Comparison of ENCODE assay signal across 22 cellular contexts in genomic region chr1:108955111-108955510, GRCh38. TPM values are rescaled to one million over a fixed set of nuclear protein-coding genes. Genes with fewer than 3 reads are reported as not detected.
A peak's percentile ranks its signal among the peaks of the same experiment; 100 is the strongest.
DNase-seq lines count a peak whose midpoint lies in the region; ATAC-seq, FAIRE-seq and TF ChIP-seq lines count a peak whose summit lies in the region.
"Had no signal": no experiment of that assay in that cellular context is flagged by ENCODE, and none has a peak within 500 bp of the region (broad histone marks: within the 10 kb centered on the region; RNA-seq: fewer than 3 reads in every experiment).

No MANE protein-coding gene starts in this region.

- peak overlapping the region; percentile 9 for H3K27ac Mint-ChIP-seq in T-helper 2 cell treated with Interferon-gamma antibody and Interleukin-4, amounts not matched to agents 5 μg/mL and 100 μg/mL, for 36 hours
- peak overlapping the region; percentile 5 for H3K27ac Mint-ChIP-seq in stimulated activated naive CD8-positive, alpha-beta T cell treated with anti-CD3 and anti-CD28 coated beads, Interleukin-15, Interleukin-2, amounts not matched to agents 100 ng/mL and 50 ng/mL, for 24 hours
- H3K27ac Mint-ChIP-seq in stimulated activated naive CD8-positive, alpha-beta T cell treated with anti-CD3 and anti-CD28 coated beads, Interleukin-15, amount 100 ng/mL, for 72 hours: no peak overlapping the region
- H3K27ac Mint-ChIP-seq: B cell; CD4-positive, alpha-beta T cell; GM23338 had no signal

- TF ChIP-seq RAD21 in K562 (CRISPR knock-in tag; conservative IDR thresholded peaks at IDR 0.05 in 1 of 2, IDR thresholded peaks at IDR 0.05 in 1 of 2): no peak

- WGBS in K562 (ENCODE audit: insufficient coverage, low coverage, missing lambda C conversion rate): 88% methylated on average over 3 of the region's 3 CpGs
- WGBS in trophoblast cell (ENCODE audit: extremely low coverage, insufficient coverage, insufficient read length): no CpG with 5 or more reads among the region's 3 CpGs

- H3K9me3 Mint-ChIP-seq in T-helper 2 cell treated with Interferon-gamma antibody and Interleukin-4, amounts not matched to agents 5 μg/mL and 100 μg/mL, for 36 hours: peaks cover 9% of the 10 kb centered on the region
- no peaks in the 10 kb centered on the region for H3K9me3 Mint-ChIP-seq in stimulated activated naive CD8-positive, alpha-beta T cell treated with anti-CD3 and anti-CD28 coated beads, Interleukin-15, Interleukin-2, amounts not matched to agents 100 ng/mL and 50 ng/mL, for 24 hours
- peaks cover 0 to 6% of the 10 kb centered on the region in 2 donors for H3K9me3 Mint-ChIP-seq in stimulated activated naive CD8-positive, alpha-beta T cell treated with anti-CD3 and anti-CD28 coated beads, Interleukin-15, amount 100 ng/mL, for 72 hours
- H3K9me3 Mint-ChIP-seq: CD4-positive, alpha-beta T cell; GM23338 had no signal

- POLR2A ChIA-PET in K562 (lab: Yijun Ruan, JAX): interaction anchor here (1.5 to 4.7 kb wide), 2 partner anchors 7 to 10 kb away, joined by 4 to 20 read pairs; no protein-coding TSS in a partner anchor

- H3K9me1 ChIP-seq in K562 (ENCODE audit: control insufficient read depth, insufficient read depth, low read length): no peaks in the 10 kb centered on the region

- DNase-seq in T-helper 2 cell treated with Interferon-gamma antibody and Interleukin-4, amounts not matched to agents 5 μg/mL and 100 μg/mL, for 36 hours (ENCODE audit: low spot score): no peak
- no peak for DNase-seq in T-helper 2 cell
- no peak for DNase-seq in stimulated activated naive CD8-positive, alpha-beta T cell treated with anti-CD3 and anti-CD28 coated beads, Interleukin-15, amount 100 ng/mL, for 72 hours
- no peak for DNase-seq in K562 (ENCODE audit: extremely low read depth in 1 of 4, low spot score in 3 of 4)
- no peak for DNase-seq in trophoblast cell
- DNase-seq in putamen (ENCODE audit: low spot score): no peak
- DNase-seq in HuH-7 (ENCODE audit: low spot score): no peak
- DNase-seq: CD4-positive, alpha-beta T cell; CD8-positive, alpha-beta memory T cell; DMS79; EL; GDM1 had no signal

- H3K36me3 Mint-ChIP-seq in T-helper 2 cell treated with Interferon-gamma antibody and Interleukin-4, amounts not matched to agents 5 μg/mL and 100 μg/mL, for 36 hours (ENCODE audit: low read depth): peaks cover 34% of the 10 kb centered on the region
- peaks cover 62% of the 10 kb centered on the region for H3K36me3 Mint-ChIP-seq in stimulated activated naive CD8-positive, alpha-beta T cell treated with anti-CD3 and anti-CD28 coated beads, Interleukin-15, Interleukin-2, amounts not matched to agents 100 ng/mL and 50 ng/mL, for 24 hours (ENCODE audit: low read depth)

- H3K4me1 ChIP-seq in K562 (replicated peaks in 1 of 2; ENCODE audit: control insufficient read depth in 2 of 2, insufficient read depth in 2 of 2, low read length in 2 of 2) (peaks cover 12 to 13% of the 10 kb centered on the region in 2 experiments; a peak in 4 of 5 replicates), trophoblast cell (ENCODE audit: control insufficient read depth in 1 of 2, insufficient read depth in 2 of 2, low read length in 2 of 2) (no peaks in the 10 kb centered on the region)
- H3K4me1 ChIP-seq: HAP-1 had no signal

- H2AK5ac ChIP-seq in trophoblast cell (ENCODE audit: low read length): no peak overlapping the region

- no peak overlapping the region for H3K27ac ChIP-seq in K562 (ENCODE audit: extremely low read depth, low read depth, low read length)
- H3K27ac ChIP-seq in trophoblast cell (ENCODE audit: low read depth, low read length): no peak overlapping the region
- H3K27ac ChIP-seq: 22Rv1, BLaER1, C4-2B had no signal

- H2BK120ac ChIP-seq in trophoblast cell (ENCODE audit: insufficient read depth, low read length, poor library complexity): no peak overlapping the region

- no peak overlapping the region for H3K14ac ChIP-seq in trophoblast cell (ENCODE audit: low read length)

- no peak overlapping the region for H3K23ac ChIP-seq in trophoblast cell (ENCODE audit: low read length)

- peak overlapping the region; percentile 9 for H3K4ac ChIP-seq in trophoblast cell (ENCODE audit: low read depth, low read length)

- H3K4me3 ChIP-seq in K562 (no peak overlapping the region), trophoblast cell (ENCODE audit: low read depth, low read length) (no peak overlapping the region)
- H3K4me3 ChIP-seq: BLaER1, GM12878, GM23338, HAP-1 had no signal

- H3K27me3 ChIP-seq in K562 (ENCODE audit: control insufficient read depth in 2 of 2, insufficient read depth in 2 of 2, low read length in 2 of 2) (no peaks in the 10 kb centered on the region), trophoblast cell (ENCODE audit: insufficient read depth, low read length) (no peaks in the 10 kb centered on the region)

- no peak overlapping the region for H3K4me3 Mint-ChIP-seq in T-helper 2 cell treated with Interferon-gamma antibody and Interleukin-4, amounts not matched to agents 5 μg/mL and 100 μg/mL, for 36 hours
- no peak overlapping the region for H3K4me3 Mint-ChIP-seq in stimulated activated naive CD8-positive, alpha-beta T cell treated with anti-CD3 and anti-CD28 coated beads, Interleukin-15, Interleukin-2, amounts not matched to agents 100 ng/mL and 50 ng/mL, for 24 hours
- peak overlapping the region in 1 of 2 donors; percentile 12 for H3K4me3 Mint-ChIP-seq in stimulated activated naive CD8-positive, alpha-beta T cell treated with anti-CD3 and anti-CD28 coated beads, Interleukin-15, amount 100 ng/mL, for 72 hours
- H3K4me3 Mint-ChIP-seq: B cell; CD4-positive, alpha-beta T cell; GM23338 had no signal

- peaks cover 61% of the 10 kb centered on the region for H3K36me3 ChIP-seq in K562 (ENCODE audit: control insufficient read depth, insufficient read depth, low read length)
- H3K36me3 ChIP-seq in trophoblast cell (ENCODE audit: control insufficient read depth in 1 of 2, insufficient read depth in 2 of 2, low read length in 2 of 2): no peaks in the 10 kb centered on the region

- no peak for TF ChIP-seq EP300 in K562 (IDR thresholded peaks at IDR 0.05; ENCODE audit: low read length)

- H4K8ac ChIP-seq in trophoblast cell (ENCODE audit: low read depth, low read length): no peak overlapping the region

- H3K18ac ChIP-seq in trophoblast cell (ENCODE audit: low read length): no peak overlapping the region

- no peak for ATAC-seq in stimulated activated naive CD8-positive, alpha-beta T cell treated with anti-CD3 and anti-CD28 coated beads, Interleukin-15, amount 100 ng/mL, for 72 hours
- no peak for ATAC-seq in K562
- ATAC-seq: GM12878, GM23338 had no signal

- no peak overlapping the region for H3K4me2 ChIP-seq in K562 (ENCODE audit: insufficient read depth, low read length)
- no peak overlapping the region for H3K4me2 ChIP-seq in trophoblast cell (ENCODE audit: low read length)
- H3K4me2 ChIP-seq: BLaER1, GM23338 had no signal

- H3K79me2 ChIP-seq in K562 (ENCODE audit: control insufficient read depth, insufficient read depth, low read length) (peaks cover 96% of the 10 kb centered on the region), trophoblast cell (ENCODE audit: control insufficient read depth, insufficient read depth, low read length, poor library complexity) (no peaks in the 10 kb centered on the region)

- H2BK5ac ChIP-seq in trophoblast cell (ENCODE audit: low read depth, low read length, poor library complexity): no peak overlapping the region

- H4K12ac ChIP-seq in trophoblast cell (ENCODE audit: low read depth, low read length): no peak overlapping the region

- H3K9ac ChIP-seq in K562 (ENCODE audit: insufficient read depth in 1 of 2, low read depth in 2 of 2, low read length in 2 of 2) (no peak overlapping the region), trophoblast cell (ENCODE audit: low read length) (no peak overlapping the region)
- H3K9ac ChIP-seq: BLaER1 had no signal

- H3K4me1 Mint-ChIP-seq in T-helper 2 cell treated with Interferon-gamma antibody and Interleukin-4, amounts not matched to agents 5 μg/mL and 100 μg/mL, for 36 hours (ENCODE audit: low read depth): peaks cover 35% of the 10 kb centered on the region
- H3K4me1 Mint-ChIP-seq in stimulated activated naive CD8-positive, alpha-beta T cell treated with anti-CD3 and anti-CD28 coated beads, Interleukin-15, Interleukin-2, amounts not matched to agents 100 ng/mL and 50 ng/mL, for 24 hours (ENCODE audit: low read depth): peaks cover 38% of the 10 kb centered on the region
- H3K4me1 Mint-ChIP-seq in stimulated activated naive CD8-positive, alpha-beta T cell treated with anti-CD3 and anti-CD28 coated beads, Interleukin-15, amount 100 ng/mL, for 72 hours: peaks cover 36% of the 10 kb centered on the region

- H4K91ac ChIP-seq in trophoblast cell (ENCODE audit: low read depth, low read length): no peak overlapping the region

- H3K79me1 ChIP-seq in trophoblast cell (ENCODE audit: low read length): no peaks in the 10 kb centered on the region

- TF ChIP-seq CTCF in K562 (IDR thresholded peaks at IDR 0.05 in 2 of 3, conservative IDR thresholded peaks at IDR 0.05 in 1 of 3; ENCODE audit: insufficient read depth in 2 of 3, low read depth in 1 of 3, low read length in 3 of 3): no peak

- CTCF ChIA-PET in K562 (lab: Yijun Ruan, JAX; ENCODE audit: low intra/inter-chr PET ratio): interaction anchor here (0.6 kb wide), 1 partner anchor 325 kb away, joined by 3 read pairs; no protein-coding TSS in a partner anchor

- H2BK12ac ChIP-seq in trophoblast cell (ENCODE audit: low read length): no peak overlapping the region

- FAIRE-seq in K562 (lab: Jason Lieb, UNC): no peak
- FAIRE-seq: A204.1, GM12878, GM19239 had no signal

- H2AFZ ChIP-seq in K562 (ENCODE audit: low read depth, low read length) (no peak overlapping the region), trophoblast cell (ENCODE audit: insufficient read depth, low read length, poor library complexity) (no peak overlapping the region)
- H2AFZ ChIP-seq: GM23338 had no signal

- peaks cover 30% of the 10 kb centered on the region for H4K20me1 ChIP-seq in K562 (replicated peaks; ENCODE audit: control insufficient read depth, insufficient read depth, low read length)

- in situ Hi-C loops in K562 (cut with MboI): no loop called here

- peaks cover 2% of the 10 kb centered on the region for H3K27me3 Mint-ChIP-seq in T-helper 2 cell treated with Interferon-gamma antibody and Interleukin-4, amounts not matched to agents 5 μg/mL and 100 μg/mL, for 36 hours (ENCODE audit: low read depth)
- H3K27me3 Mint-ChIP-seq in stimulated activated naive CD8-positive, alpha-beta T cell treated with anti-CD3 and anti-CD28 coated beads, Interleukin-15, Interleukin-2, amounts not matched to agents 100 ng/mL and 50 ng/mL, for 24 hours: peaks cover under 1% of the 10 kb centered on the region
- peaks cover 8% of the 10 kb centered on the region for H3K27me3 Mint-ChIP-seq in stimulated activated naive CD8-positive, alpha-beta T cell treated with anti-CD3 and anti-CD28 coated beads, Interleukin-15, amount 100 ng/mL, for 72 hours
- H3K27me3 Mint-ChIP-seq: B cell; CD4-positive, alpha-beta T cell had no signal

- no TSS peak for BruUV-seq in K562 (replicated peaks; lab: Mats Ljungman, UMichigan)

- intact Hi-C loops in K562 (cut with micrococcal nuclease): no loop called here

- H3K9me3 ChIP-seq in K562 (replicated peaks; ENCODE audit: control insufficient read depth, insufficient read depth, low read depth, low read length) (no peaks in the 10 kb centered on the region), trophoblast cell (ENCODE audit: insufficient read depth, low read depth, low read length) (no peaks in the 10 kb centered on the region)
- H3K9me3 ChIP-seq: HAP-1 had no signal

- TF ChIP-seq POLR2A in K562 (conservative IDR thresholded peaks at IDR 0.05): no peak

RNA-seq across cellular contexts. Expression of gene CLCC1, which starts 8.2 kb away (rescaled TPM):
- 52.5 and 118 TPM in 2 replicates for total RNA-seq in K562 (2011; cell fraction: chromatin; rRNA removed; ENCODE audit: low replicate concordance)
- 60.3 and 60.5 TPM in 2 replicates for total RNA-seq in K562 (2011; cell fraction: nucleolus; rRNA removed)
- total RNA-seq in K562 (2011; cell fraction: nucleoplasm; rRNA removed): 87.2 and 123 TPM in 2 replicates
- total RNA-seq in K562 (2014; rRNA removed) (33.3 and 37.7 TPM in 2 replicates), K562 (2014; rRNA removed; fragmentation: Illumina TruSeq; extraction: Trizol) (54.6 and 56.9 TPM in 2 replicates), K562 (2015; rRNA removed; fragmentation: Illumina TruSeq; extraction: Trizol) (41.0 and 44.7 TPM in 2 replicates), K562 (2021) (46.9 and 48.0 TPM in 2 replicates)
- polyA plus RNA-seq in K562 (2011; rRNA removed) (45.6 and 63.4 TPM in 2 replicates), K562 (2014; fragmentation: Illumina TruSeq; extraction: Trizol) (36.4 and 40.4 TPM in 2 replicates), K562 (2014; fragmentation: Nextera tagmentation; extraction: Ambion mirVana) (10 to 100 TPM; 28.8 to 33.9 TPM), K562 (2014; rRNA removed) (35.8 and 39.1 TPM in 2 replicates)
- 20.7 and 27.5 TPM in 2 replicates for polyA plus RNA-seq in K562 (2011; cell fraction: cytosol; rRNA removed)
- 34.0 and 35.4 TPM in 2 replicates for polyA plus RNA-seq in K562 (2011; cell fraction: nucleus; rRNA removed)
- polyA plus RNA-seq in K562 (2012): 26.4 and 26.8 TPM in 2 replicates
- polyA minus RNA-seq in K562 (2011; rRNA and poly(A)+ RNA removed): 57.8 and 68.4 TPM in 2 replicates
- polyA minus RNA-seq in K562 (2011; cell fraction: cytosol; rRNA and poly(A)+ RNA removed): 20.8 and 29.7 TPM in 2 replicates
- 14.4 and 18.3 TPM in 2 replicates for polyA minus RNA-seq in K562 (2011; cell fraction: nucleus; rRNA and poly(A)+ RNA removed)
- polyA plus RNA-seq in trophoblast cell (2013): 20.5 and 20.8 TPM in 2 replicates

Comparison
In these comparisons a context has a peak if more than half of its experiments do, and no peak if none do; other contexts are left out.
1. H3K27ac Mint-ChIP-seq: peak in T-helper 2 cell treated with Interferon-gamma antibody and Interleukin-4, amounts not matched to agents 5 μg/mL and 100 μg/mL, for 36 hours (single experiment) and stimulated activated naive CD8-positive, alpha-beta T cell treated with anti-CD3 and anti-CD28 coated beads, Interleukin-15, Interleukin-2, amounts not matched to agents 100 ng/mL and 50 ng/mL, for 24 hours (single experiment); none in stimulated activated naive CD8-positive, alpha-beta T cell treated with anti-CD3 and anti-CD28 coated beads, Interleukin-15, amount 100 ng/mL, for 72 hours (0 of 2).